8 cellular contexts compared by ENCODE assay signal in the genomic region with DNA sequence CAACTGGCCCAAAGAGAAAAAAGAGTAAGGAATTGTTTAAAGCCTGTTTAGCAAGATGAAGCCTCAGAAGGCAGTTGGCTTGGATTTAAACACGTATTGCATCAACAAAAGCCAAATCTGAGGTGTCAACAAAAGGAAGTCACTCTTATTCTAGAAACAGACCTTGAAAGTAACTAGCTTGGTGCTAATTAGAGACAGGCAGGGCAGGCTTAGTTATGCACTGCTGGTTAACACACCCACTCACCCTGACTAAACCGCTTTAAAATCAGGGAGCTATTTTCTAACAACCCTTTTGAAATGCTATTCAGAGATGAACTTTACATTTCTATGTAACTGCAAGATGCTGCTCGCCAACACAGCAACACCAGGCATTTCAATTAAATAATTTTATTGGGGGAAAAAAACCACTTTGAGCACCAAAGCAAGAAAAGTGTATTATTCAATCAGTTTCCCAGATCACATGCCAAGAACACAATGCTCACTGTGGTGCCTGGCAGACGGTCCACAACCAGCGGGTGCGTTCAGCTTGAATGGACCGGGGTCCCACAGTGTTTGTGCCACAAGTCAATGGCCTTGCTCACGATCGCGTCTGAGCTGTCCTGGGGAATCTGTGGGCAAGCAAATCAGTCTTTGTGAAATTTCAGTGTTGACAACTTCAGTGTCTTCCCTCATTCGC. TPM values are rescaled to one million over a fixed set of nuclear protein-coding genes. Genes with fewer than 3 reads are reported as not detected.
A peak's percentile ranks its signal among the peaks of the same experiment; 100 is the strongest.
DNase-seq lines count a peak whose midpoint lies in the region; ATAC-seq, FAIRE-seq and TF ChIP-seq lines count a peak whose summit lies in the region.

No MANE protein-coding gene starts in this region.

- TF ChIP-seq POLR2A in A549 (IDR thresholded peaks at IDR 0.05; ENCODE audit: low read length) (no peak), esophagus muscularis mucosa (IDR thresholded peaks at IDR 0.05; ENCODE audit: low read depth) (no peak), sigmoid colon (IDR thresholded peaks at IDR 0.05) (no peak)

- no peak for TF ChIP-seq RAD21 in A549 (conservative IDR thresholded peaks at IDR 0.05 in 1 of 2, IDR thresholded peaks at IDR 0.05 in 1 of 2)

- TF ChIP-seq CTCF in A549 (IDR thresholded peaks at IDR 0.05): no peak
- no peak for TF ChIP-seq CTCF in esophagus muscularis mucosa (IDR thresholded peaks at IDR 0.05)
- TF ChIP-seq CTCF in sigmoid colon (IDR thresholded peaks at IDR 0.05): no peak
- TF ChIP-seq CTCF in left lung (IDR thresholded peaks at IDR 0.05): no peak

- H3K27me3 Mint-ChIP-seq in activated naive CD4-positive, alpha-beta T cell treated with anti-CD3 and anti-CD28 coated beads, Interleukin-2, amount 10 ng/mL, durations not matched to agents 7 days and 5 days: no peaks in the 10 kb centered on the region

- H3K27me3 ChIP-seq in esophagus muscularis mucosa: no peaks in the 10 kb centered on the region
- no peaks in the 10 kb centered on the region for H3K27me3 ChIP-seq in sigmoid colon
- H3K27me3 ChIP-seq in left lung: no peaks in the 10 kb centered on the region

- TF ChIP-seq EP300 in A549 (IDR thresholded peaks at IDR 0.05) (no peak), esophagus muscularis mucosa (IDR thresholded peaks at IDR 0.05) (no peak), sigmoid colon (IDR thresholded peaks at IDR 0.05) (no peak)

- CTCF ChIA-PET in A549 (lab: Yijun Ruan, JAX): interaction anchor here (1.8 kb wide), 1 partner anchor 27 kb away, joined by 5 read pairs; no protein-coding TSS in a partner anchor
- CTCF ChIA-PET in activated naive CD4-positive, alpha-beta T cell treated with anti-CD3 and anti-CD28 coated beads, Interleukin-2, amount 10 ng/mL, durations not matched to agents 7 days and 5 days (lab: Charles Lee): interaction anchor here (1.0 kb wide), 1 partner anchor 11 kb away, joined by 3 read pairs; no protein-coding TSS in a partner anchor

- 95% methylated on average over 11 of the region's 11 CpGs for WGBS in A549 (ENCODE audit: missing lambda C conversion rate)
- WGBS in esophagus muscularis mucosa: 76% methylated on average over 4 of the region's 11 CpGs
- 77 to 88% methylated on average over 11 of the region's 11 CpGs for WGBS in sigmoid colon, 2 donors

- no peak for DNase-seq in A549 (ENCODE audit: low read depth in 1 of 2, low spot score in 1 of 2)
- DNase-seq in esophagus muscularis mucosa (ENCODE audit: extremely low spot score): peak; percentile 42
- no peak for DNase-seq in sigmoid colon
- no peak for DNase-seq in NCI-H748 (lab: John Stamatoyannopoulos, UW; ENCODE audit: unreplicated experiment)
- no peak for DNase-seq in left lung
- DNase-seq in activated naive CD4-positive, alpha-beta T cell treated with anti-CD3 and anti-CD28 coated beads, Interleukin-2, amount 10 ng/mL, durations not matched to agents 7 days and 5 days: no peak

- peak overlapping the region; percentile 64; the same call in 1 of the 3 replicates for H3K4me2 ChIP-seq in A549

- H3K4me1 Mint-ChIP-seq in activated naive CD4-positive, alpha-beta T cell treated with anti-CD3 and anti-CD28 coated beads, Interleukin-2, amount 10 ng/mL, durations not matched to agents 7 days and 5 days: peaks cover 23% of the 10 kb centered on the region

- H3K36me3 ChIP-seq in esophagus muscularis mucosa (peaks cover 0 to 40% (median 27%) of the 10 kb centered on the region in 4 donors), sigmoid colon (peaks cover 0 to 51% (median 0%) of the 10 kb centered on the region in 4 donors), left lung (peaks cover 0 to 44% of the 10 kb centered on the region in 2 donors)

- H3K9me3 ChIP-seq in A549 (no peaks in the 10 kb centered on the region), esophagus muscularis mucosa (no peaks in the 10 kb centered on the region), sigmoid colon (no peaks in the 10 kb centered on the region), left lung (no peaks in the 10 kb centered on the region)

- H3K9me3 Mint-ChIP-seq in activated naive CD4-positive, alpha-beta T cell treated with anti-CD3 and anti-CD28 coated beads, Interleukin-2, amount 10 ng/mL, durations not matched to agents 7 days and 5 days: no peaks in the 10 kb centered on the region

- no peak for FAIRE-seq in A549 (lab: Jason Lieb, UNC)

- no peak overlapping the region for H3K4me3 ChIP-seq in A549
- no peak overlapping the region for H3K4me3 ChIP-seq in esophagus muscularis mucosa
- H3K4me3 ChIP-seq in sigmoid colon: no peak overlapping the region
- H3K4me3 ChIP-seq in left lung: no peak overlapping the region

- no peak overlapping the region for H3K27ac Mint-ChIP-seq in activated naive CD4-positive, alpha-beta T cell treated with anti-CD3 and anti-CD28 coated beads, Interleukin-2, amount 10 ng/mL, durations not matched to agents 7 days and 5 days

- ATAC-seq in A549 (no peak), GM19395 (IDR thresholded peaks at IDR 0.05; ENCODE audit: unreplicated experiment) (peak; percentile 48), HG03432 (IDR thresholded peaks at IDR 0.05; ENCODE audit: unreplicated experiment) (peak; percentile 34), left lung (no peak)

- POLR2A ChIA-PET in A549 (lab: Yijun Ruan, JAX): no interaction called here

- H3K4me3 Mint-ChIP-seq in activated naive CD4-positive, alpha-beta T cell treated with anti-CD3 and anti-CD28 coated beads, Interleukin-2, amount 10 ng/mL, durations not matched to agents 7 days and 5 days: no peak overlapping the region

- intact Hi-C loops in esophagus muscularis mucosa (cut with DNase I): no loop called here
- intact Hi-C loops in sigmoid colon (cut with DNase I): no loop called here
- intact Hi-C loops in left lung (cut with DNase I): no loop called here

- peaks cover 44% of the 10 kb centered on the region for H3K36me3 Mint-ChIP-seq in activated naive CD4-positive, alpha-beta T cell treated with anti-CD3 and anti-CD28 coated beads, Interleukin-2, amount 10 ng/mL, durations not matched to agents 7 days and 5 days

- peaks cover 79% of the 10 kb centered on the region for H3K4me1 ChIP-seq in A549
- H3K4me1 ChIP-seq in esophagus muscularis mucosa: peaks cover 30 to 33% (median 32%) of the 10 kb centered on the region in 4 donors
- H3K4me1 ChIP-seq in sigmoid colon: peaks cover 0 to 26% (median 21%) of the 10 kb centered on the region in 4 donors
- H3K4me1 ChIP-seq in left lung: peaks cover 10 to 55% of the 10 kb centered on the region in 2 donors

- H3K27ac ChIP-seq in A549: peak overlapping the region; percentile 87 to 94
- peak overlapping the region; percentile 61 to 82 (median 74) for H3K27ac ChIP-seq in esophagus muscularis mucosa (replicated peaks in 1 of 4)
- peak overlapping the region in 1 of 4 donors; percentile 74 for H3K27ac ChIP-seq in sigmoid colon
- peak overlapping the region in 1 of 2 donors; percentile 92 for H3K27ac ChIP-seq in left lung

TF ChIP-seq in A549, 52 proteins besides CTCF, POLR2A, EP300 and RAD21:
- TF ChIP-seq CHD2 (IDR thresholded peaks at IDR 0.05; ENCODE audit: low read length, partially characterized antibody) (no peak), CEBPB (IDR thresholded peaks at IDR 0.05) (no peak), ZSCAN20 (CRISPR knock-in tag; IDR thresholded peaks at IDR 0.05) (no peak), PHF8 (IDR thresholded peaks at IDR 0.05; ENCODE audit: borderline replicate concordance, low read depth) (no peak), CHD4 (IDR thresholded peaks at IDR 0.05; ENCODE audit: borderline replicate concordance) (no peak)
- TF ChIP-seq, protein P1, sequence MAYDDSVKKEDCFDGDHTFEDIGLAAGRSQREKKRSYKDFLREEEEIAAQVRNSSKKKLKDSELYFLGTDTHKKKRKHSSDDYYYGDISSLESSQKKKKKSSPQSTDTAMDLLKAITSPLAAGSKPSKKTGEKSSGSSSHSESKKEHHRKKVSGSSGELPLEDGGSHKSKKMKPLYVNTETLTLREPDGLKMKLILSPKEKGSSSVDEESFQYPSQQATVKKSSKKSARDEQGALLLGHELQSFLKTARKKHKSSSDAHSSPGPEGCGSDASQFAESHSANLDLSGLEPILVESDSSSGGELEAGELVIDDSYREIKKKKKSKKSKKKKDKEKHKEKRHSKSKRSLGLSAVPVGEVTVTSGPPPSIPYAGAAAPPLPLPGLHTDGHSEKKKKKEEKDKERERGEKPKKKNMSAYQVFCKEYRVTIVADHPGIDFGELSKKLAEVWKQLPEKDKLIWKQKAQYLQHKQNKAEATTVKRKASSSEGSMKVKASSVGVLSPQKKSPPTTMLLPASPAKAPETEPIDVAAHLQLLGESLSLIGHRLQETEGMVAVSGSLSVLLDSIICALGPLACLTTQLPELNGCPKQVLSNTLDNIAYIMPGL (CRISPR knock-in tag; IDR thresholded peaks at IDR 0.05; ENCODE audit: borderline replicate concordance): no peak
TF ChIP-seq in A549: peak in this region for 0.

RNA-seq across cellular contexts. Expression of a gene that starts 23.6 kb away (rescaled TPM):
- polyA plus RNA-seq in A549 (2011; rRNA removed): 55.9 and 78.3 TPM in 2 replicates
- 23.3 and 24.0 TPM in 2 replicates for polyA plus RNA-seq in A549 (2012; cell fraction: cytosol; rRNA removed)
- 9.6 and 16.8 TPM in 2 replicates for polyA plus RNA-seq in A549 (2012; cell fraction: nucleus; rRNA removed)
- 25.2 to 34.6 TPM (median 28.2 TPM) in 3 replicates for polyA plus RNA-seq in A549 (2017; fragmentation: RNase III; extraction: RNeasy Plus Mini Kit Qiagen cat#74134 plus additional on column Dnase treatment)
- polyA minus RNA-seq in A549 (2011; rRNA and poly(A)+ RNA removed): 45.7 and 47.8 TPM in 2 replicates
- total RNA-seq in esophagus muscularis mucosa: 10 to 100 TPM in 1 of 4 donors, 1 to 10 TPM in 3; 5.5 to 12.5 (median 8.4) TPM
- total RNA-seq in sigmoid colon: 10 to 100 TPM in 2 of 4 donors, 1 to 10 TPM in 2; 7.2 to 13.8 (median 11.2) TPM
- polyA plus RNA-seq in sigmoid colon: 10 to 100 TPM; 20.3 to 33.6 (median 24.0) TPM
- 10 to 100 TPM; 18.3 to 20.2 TPM for total RNA-seq in left lung

Comparison
In these comparisons a context has a peak if more than half of its experiments do, and no peak if none do; other contexts are left out.
1. ATAC-seq: peak in GM19395 (single experiment) and HG03432 (single experiment); none in A549 (0 of 2) and left lung (single experiment).